In the genomic region with DNA sequence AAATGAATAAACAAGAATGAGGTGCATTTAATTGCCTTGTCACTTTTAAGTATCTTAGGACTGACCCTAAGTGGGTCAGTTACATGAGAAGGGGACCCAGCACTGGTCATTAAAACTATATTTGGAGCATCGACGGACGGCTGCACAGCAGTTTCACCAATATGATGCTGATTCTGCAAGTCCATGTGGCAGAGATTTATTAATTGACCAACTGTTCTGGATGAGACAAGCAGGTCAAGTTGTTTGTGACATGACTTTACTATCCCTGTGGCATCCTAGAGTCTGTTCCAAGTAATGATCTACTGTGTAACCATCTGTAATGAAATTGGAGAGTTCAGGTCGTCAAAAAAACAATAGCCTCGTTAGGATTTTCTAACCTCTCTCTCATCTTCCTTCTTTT, we compare ENCODE assay signal across 34 cellular contexts. TPM values are rescaled to one million over a fixed set of nuclear protein-coding genes. Genes with fewer than 3 reads are reported as not detected.
"Had no signal": no experiment of that assay in that cellular context is flagged by ENCODE, and none has a peak within 500 bp of the region (broad histone marks: within the 10 kb centered on the region; RNA-seq: fewer than 3 reads in every experiment).

No MANE protein-coding gene starts in this region.

- H3K27ac ChIP-seq: KMS-11, Peyer's patch, SJSA1 had no signal

- H3K9me3 ChIP-seq: Peyer's patch, SJSA1, SK-N-SH had no signal

- H3K27me3 ChIP-seq: Peyer's patch had no signal

- H3K4me2 ChIP-seq: KMS-11, SK-N-SH had no signal

- H3K4me1 ChIP-seq: Peyer's patch, SJSA1 had no signal

- ATAC-seq: PC-3 had no signal

- DNase-seq: Karpas-422, KBM-7, MM.1S, MV-4-11, NCI-H1092, NCI-H1105, NCI-H1417 treated with DMSO at 0.1 percent for 48 hours, NCI-H146, NCI-H1694, NCI-H187, NCI-H1930, NCI-H2029 treated with DMSO at 0.1 percent for 48 hours, NCI-H2081 treated with DMSO at 0.1 percent for 48 hours, NCI-H2107, NCI-H2171, NCI-H226, NCI-H446 treated with DMSO at 0.1 percent for 48 hours, NCI-H510A, NCI-H524, NCI-H526, NCI-H69, NCI-H748 treated with DMSO at 0.1 percent for 48 hours, NCI-H82, OCI-M1, PC-3, Peyer's patch, Right ventricle myocardium superior, RPMI8226, SHP77 treated with DMSO at 0.1 percent for 48 hours, SK-N-SH, SW 1271 had no signal

- H3K36me3 ChIP-seq: Peyer's patch, SJSA1 had no signal

- H3K9ac ChIP-seq: KMS-11, SK-N-SH had no signal

- H3K4me3 ChIP-seq: Peyer's patch, SJSA1 had no signal

RNA-seq across cellular contexts. Expression of a gene that starts 9.5 kb away (rescaled TPM):
- total RNA-seq: MCF 10A, PC-3, Right ventricle myocardium superior, SJSA1 had no signal
- polyA plus RNA-seq: SK-N-SH had no signal
